9 cellular contexts compared by ENCODE assay signal in genomic region chr11:129115652-129116585, GRCh38.
DNase-seq lines count a peak whose midpoint lies in the region; ATAC-seq and TF ChIP-seq lines count a peak whose summit lies in the region.
"Had no signal": no experiment of that assay in that cellular context is flagged by ENCODE, and none has a peak within 500 bp of the region (broad histone marks: within the 10 kb centered on the region; RNA-seq: fewer than 3 reads in every experiment).

No MANE protein-coding gene starts in this region.

- H3K27ac ChIP-seq in mesendoderm (ENCODE audit: low read depth, low read length) (no peak overlapping the region), right cardiac atrium (ENCODE audit: low read length) (no peak overlapping the region)

- H3K4me3 ChIP-seq in mesendoderm (ENCODE audit: low read length) = no peak overlapping the region
- no peak overlapping the region for H3K4me3 ChIP-seq in right cardiac atrium (ENCODE audit: low read length)

- no peak overlapping the region for H4K8ac ChIP-seq in mesendoderm (ENCODE audit: low read depth, low read length)

- H3K4me3 Mint-ChIP-seq in chondrocyte (ENCODE audit: unreplicated experiment) = no peak overlapping the region

- H3K56ac ChIP-seq in mesendoderm (ENCODE audit: low read length) = no peak overlapping the region

- no peaks in the 10 kb centered on the region for H3K79me2 ChIP-seq in mesendoderm (ENCODE audit: control insufficient read depth, insufficient read depth, low read length)

- H3K4me2 ChIP-seq in mesendoderm (ENCODE audit: low read length) = no peak overlapping the region

- ATAC-seq in GM21576 (IDR thresholded peaks at IDR 0.05; ENCODE audit: unreplicated experiment) (no peak), HG03378 (IDR thresholded peaks at IDR 0.05; ENCODE audit: unreplicated experiment) (no peak), right cardiac atrium (no peak)

- no peaks in the 10 kb centered on the region for H3K27me3 Mint-ChIP-seq in chondrocyte (ENCODE audit: low read depth)

- H3K4me1 Mint-ChIP-seq in chondrocyte (ENCODE audit: low read depth) = peaks cover 23% of the 10 kb centered on the region

- H3K27ac Mint-ChIP-seq in chondrocyte (ENCODE audit: unreplicated experiment) = peak overlapping the region; percentile 91

- no peak overlapping the region for H2BK15ac ChIP-seq in mesendoderm (replicated peaks; ENCODE audit: low read depth)

- no peak overlapping the region for H4K5ac ChIP-seq in mesendoderm (ENCODE audit: low read length)

- H3K27me3 ChIP-seq in mesendoderm (ENCODE audit: insufficient read depth, low read length, poor library complexity) = no peaks in the 10 kb centered on the region
- no peaks in the 10 kb centered on the region for H3K27me3 ChIP-seq in right cardiac atrium (ENCODE audit: control insufficient read depth, insufficient read depth)

- no peak overlapping the region for H2AK5ac ChIP-seq in mesendoderm (ENCODE audit: low read length)

- H2BK5ac ChIP-seq in mesendoderm (ENCODE audit: low read length) = no peak overlapping the region

- H3K36me3 Mint-ChIP-seq in chondrocyte (ENCODE audit: low read depth) = peaks cover 10% of the 10 kb centered on the region

- H3K4me1 ChIP-seq in mesendoderm (ENCODE audit: control insufficient read depth, low read depth, low read length) (no peaks in the 10 kb centered on the region), right cardiac atrium (ENCODE audit: control insufficient read depth, insufficient read depth, low read length) (no peaks in the 10 kb centered on the region)

- TF ChIP-seq CTCF in chondrocyte (IDR thresholded peaks at IDR 0.05) = no peak

- no peaks in the 10 kb centered on the region for H3K79me1 ChIP-seq in mesendoderm (ENCODE audit: low read length)

- H2BK120ac ChIP-seq in mesendoderm (ENCODE audit: low read depth, low read length) = no peak overlapping the region

- H3K23ac ChIP-seq in mesendoderm (ENCODE audit: low read length) = no peak overlapping the region

- no peak overlapping the region for H3K4ac ChIP-seq in mesendoderm (ENCODE audit: low read depth, low read length)

- no peaks in the 10 kb centered on the region for H3K9me3 ChIP-seq in right cardiac atrium (ENCODE audit: control insufficient read depth, low read length)

- WGBS in mesendoderm (ENCODE audit: extremely low coverage, insufficient coverage, low lambda C conversion rate) = no CpG with 5 or more reads among the region's 2 CpGs
- 53% methylated on average over 2 of the region's 2 CpGs for WGBS in right cardiac atrium

- intact Hi-C loops in right cardiac atrium (cut with DNase I) = loop anchor here (2.0 to 5.0 kb wide), 2 partner anchors 215 to 216 kb away; no protein-coding TSS in a partner anchor

- H3K9ac ChIP-seq in mesendoderm (ENCODE audit: low read length) = no peak overlapping the region

- H3K36me3 ChIP-seq in mesendoderm (ENCODE audit: control insufficient read depth, insufficient read depth, low read length) = no peaks in the 10 kb centered on the region

- peak; percentile 30 for DNase-seq in AG08396 (ENCODE audit: low spot score)
- DNase-seq in HuH-7 (ENCODE audit: low spot score) = peak; percentile 6
- DNase-seq in chondrocyte (ENCODE audit: low spot score) = no peak
- DNase-seq in mesendoderm = peak; percentile 19
- DNase-seq in NCI-H1417 treated with DMSO at 0.1 percent for 48 hours (lab: John Stamatoyannopoulos, UW) = no peak
- DNase-seq in right cardiac atrium = no peak
- DNase-seq: head of caudate nucleus had no signal

- no peak overlapping the region for H3K18ac ChIP-seq in mesendoderm (ENCODE audit: low read length)

- H3K9me3 Mint-ChIP-seq in chondrocyte (ENCODE audit: low read depth) = no peaks in the 10 kb centered on the region

Comparison
In these comparisons a context has a peak if more than half of its experiments do, and no peak if none do; other contexts are left out.
1. DNase-seq: peak in AG08396 (single experiment), HuH-7 (single experiment) and mesendoderm (single experiment); none in chondrocyte (single experiment), NCI-H1417 treated with DMSO at 0.1 percent for 48 hours (single experiment) and right cardiac atrium (0 of 3).